ENCODE assay signal across 1 cellular context in the genomic region with DNA sequence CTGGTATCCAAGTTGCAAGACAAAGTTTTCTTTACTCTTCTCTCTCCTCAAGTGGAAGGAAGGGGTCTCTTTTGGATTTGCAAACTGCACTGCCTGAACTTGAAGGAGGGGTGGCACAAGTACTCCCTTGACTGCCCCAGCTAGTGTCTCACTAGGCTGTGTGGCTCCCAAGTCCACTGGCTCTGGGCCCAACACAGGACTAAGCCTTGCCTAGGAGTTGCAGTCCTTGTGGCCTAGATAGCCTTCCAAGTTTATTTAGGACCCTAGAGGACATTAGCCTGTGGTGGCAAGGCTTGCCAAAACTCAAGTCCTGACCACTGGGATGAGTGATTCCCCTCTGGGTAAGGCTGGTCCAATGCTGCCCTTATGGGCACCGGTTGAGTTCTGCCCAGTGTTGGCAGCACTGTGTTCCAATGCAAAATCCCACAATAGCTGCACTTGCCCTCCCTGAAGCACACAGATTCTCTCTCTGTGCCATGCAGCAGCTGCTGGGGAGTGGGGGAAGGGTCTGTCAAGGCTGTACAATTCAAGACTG.
TF ChIP-seq lines count a peak whose summit lies in the region.

No MANE protein-coding gene starts in this region.

TF ChIP-seq in WTC11, 78 proteins besides CTCF, POLR2A, EP300 and RAD21 (continued from another document):
- TF ChIP-seq, protein P1, sequence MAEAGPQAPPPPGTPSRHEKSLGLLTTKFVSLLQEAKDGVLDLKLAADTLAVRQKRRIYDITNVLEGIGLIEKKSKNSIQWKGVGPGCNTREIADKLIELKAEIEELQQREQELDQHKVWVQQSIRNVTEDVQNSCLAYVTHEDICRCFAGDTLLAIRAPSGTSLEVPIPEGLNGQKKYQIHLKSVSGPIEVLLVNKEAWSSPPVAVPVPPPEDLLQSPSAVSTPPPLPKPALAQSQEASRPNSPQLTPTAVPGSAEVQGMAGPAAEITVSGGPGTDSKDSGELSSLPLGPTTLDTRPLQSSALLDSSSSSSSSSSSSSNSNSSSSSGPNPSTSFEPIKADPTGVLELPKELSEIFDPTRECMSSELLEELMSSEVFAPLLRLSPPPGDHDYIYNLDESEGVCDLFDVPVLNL (CRISPR knock-in tag; IDR thresholded peaks at IDR 0.05; ENCODE audit: borderline replicate concordance, low read depth), result no peak
- TF ChIP-seq NR1H2 (CRISPR knock-in tag; IDR thresholded peaks at IDR 0.05), result no peak
- no peak for TF ChIP-seq ZNF232 (CRISPR knock-in tag; IDR thresholded peaks at IDR 0.05)
- TF ChIP-seq SP1 (CRISPR knock-in tag; conservative IDR thresholded peaks at IDR 0.05), result no peak
- no peak for TF ChIP-seq TEAD1 (CRISPR knock-in tag; IDR thresholded peaks at IDR 0.05)
- TF ChIP-seq, protein P2, sequence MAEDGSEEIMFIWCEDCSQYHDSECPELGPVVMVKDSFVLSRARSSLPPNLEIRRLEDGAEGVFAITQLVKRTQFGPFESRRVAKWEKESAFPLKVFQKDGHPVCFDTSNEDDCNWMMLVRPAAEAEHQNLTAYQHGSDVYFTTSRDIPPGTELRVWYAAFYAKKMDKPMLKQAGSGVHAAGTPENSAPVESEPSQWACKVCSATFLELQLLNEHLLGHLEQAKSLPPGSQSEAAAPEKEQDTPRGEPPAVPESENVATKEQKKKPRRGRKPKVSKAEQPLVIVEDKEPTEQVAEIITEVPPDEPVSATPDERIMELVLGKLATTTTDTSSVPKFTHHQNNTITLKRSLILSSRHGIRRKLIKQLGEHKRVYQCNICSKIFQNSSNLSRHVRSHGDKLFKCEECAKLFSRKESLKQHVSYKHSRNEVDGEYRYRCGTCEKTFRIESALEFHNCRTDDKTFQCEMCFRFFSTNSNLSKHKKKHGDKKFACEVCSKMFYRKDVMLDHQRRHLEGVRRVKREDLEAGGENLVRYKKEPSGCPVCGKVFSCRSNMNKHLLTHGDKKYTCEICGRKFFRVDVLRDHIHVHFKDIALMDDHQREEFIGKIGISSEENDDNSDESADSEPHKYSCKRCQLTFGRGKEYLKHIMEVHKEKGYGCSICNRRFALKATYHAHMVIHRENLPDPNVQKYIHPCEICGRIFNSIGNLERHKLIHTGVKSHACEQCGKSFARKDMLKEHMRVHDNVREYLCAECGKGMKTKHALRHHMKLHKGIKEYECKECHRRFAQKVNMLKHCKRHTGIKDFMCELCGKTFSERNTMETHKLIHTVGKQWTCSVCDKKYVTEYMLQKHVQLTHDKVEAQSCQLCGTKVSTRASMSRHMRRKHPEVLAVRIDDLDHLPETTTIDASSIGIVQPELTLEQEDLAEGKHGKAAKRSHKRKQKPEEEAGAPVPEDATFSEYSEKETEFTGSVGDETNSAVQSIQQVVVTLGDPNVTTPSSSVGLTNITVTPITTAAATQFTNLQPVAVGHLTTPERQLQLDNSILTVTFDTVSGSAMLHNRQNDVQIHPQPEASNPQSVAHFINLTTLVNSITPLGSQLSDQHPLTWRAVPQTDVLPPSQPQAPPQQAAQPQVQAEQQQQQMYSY (CRISPR knock-in tag; IDR thresholded peaks at IDR 0.05), result no peak
- no peak for TF ChIP-seq ZNF671 (CRISPR knock-in tag; IDR thresholded peaks at IDR 0.05)
- TF ChIP-seq, protein P3, sequence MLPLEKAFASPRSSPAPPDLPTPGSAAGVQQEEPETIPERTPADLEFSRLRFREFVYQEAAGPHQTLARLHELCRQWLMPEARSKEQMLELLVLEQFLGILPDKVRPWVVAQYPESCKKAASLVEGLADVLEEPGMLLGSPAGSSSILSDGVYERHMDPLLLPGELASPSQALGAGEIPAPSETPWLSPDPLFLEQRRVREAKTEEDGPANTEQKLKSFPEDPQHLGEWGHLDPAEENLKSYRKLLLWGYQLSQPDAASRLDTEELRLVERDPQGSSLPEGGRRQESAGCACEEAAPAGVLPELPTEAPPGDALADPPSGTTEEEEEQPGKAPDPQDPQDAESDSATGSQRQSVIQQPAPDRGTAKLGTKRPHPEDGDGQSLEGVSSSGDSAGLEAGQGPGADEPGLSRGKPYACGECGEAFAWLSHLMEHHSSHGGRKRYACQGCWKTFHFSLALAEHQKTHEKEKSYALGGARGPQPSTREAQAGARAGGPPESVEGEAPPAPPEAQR (CRISPR knock-in tag; IDR thresholded peaks at IDR 0.05), result no peak
- no peak for TF ChIP-seq ZNF416 (CRISPR knock-in tag; IDR thresholded peaks at IDR 0.05)
- no peak for TF ChIP-seq CBFB (CRISPR knock-in tag; IDR thresholded peaks at IDR 0.05; ENCODE audit: low read depth)
- TF ChIP-seq ELF4 (CRISPR knock-in tag; IDR thresholded peaks at IDR 0.05; ENCODE audit: low read depth), result no peak
